8 cellular contexts compared by ENCODE assay signal in genomic region chr9:92986175-92987110, GRCh38. TPM values are rescaled to one million over a fixed set of nuclear protein-coding genes. Genes with fewer than 3 reads are reported as not detected.
DNase-seq lines count a peak whose midpoint lies in the region; ATAC-seq, FAIRE-seq and TF ChIP-seq lines count a peak whose summit lies in the region.

No MANE protein-coding gene starts in this region.

- H3K18ac ChIP-seq in neuronal stem cell (ENCODE audit: low read length), result no peak overlapping the region

- no peak for FAIRE-seq in endothelial cell of umbilical vein (lab: Jason Lieb, UNC)

- POLR2A ChIA-PET in endothelial cell of umbilical vein (lab: Charles Lee), result no interaction called here

- DNase-seq in AG10803 (ENCODE audit: low read depth) (peak; percentile 9), HFFc6 (no peak), endothelial cell of umbilical vein (ENCODE audit: low read depth, low spot score) (no peak), HCEC 1CT (no peak), neuronal stem cell (ENCODE audit: low spot score) (no peak)
- peak; percentile 56 to 60 for DNase-seq in activated CD4-positive, alpha-beta T cell treated with anti-CD3 and anti-CD28 coated beads, Interleukin-2, amount 50 U/mL, for 48 hours
- peak in 2 of 3 experiments; percentile 38 to 40 for DNase-seq in stimulated activated CD4-positive, alpha-beta T cell treated with anti-CD3 and anti-CD28 coated beads, TNF-alpha, amount 100 ng/mL, for 24 hours (ENCODE audit: low read depth in 3 of 3)

- no peak overlapping the region for H2BK120ac ChIP-seq in neuronal stem cell (ENCODE audit: low read depth, low read length)

- peaks cover 37% of the 10 kb centered on the region for H3K9me3 Mint-ChIP-seq in HFFc6

- H4K20me1 ChIP-seq in endothelial cell of umbilical vein (replicated peaks; ENCODE audit: control insufficient read depth, extremely low read depth, insufficient read depth, low read length), result no peaks in the 10 kb centered on the region

- H3K4me1 Mint-ChIP-seq in HFFc6 (ENCODE audit: low read depth), result no peaks in the 10 kb centered on the region

- peaks cover 2% of the 10 kb centered on the region for H3K9me3 ChIP-seq in endothelial cell of umbilical vein (replicated peaks; ENCODE audit: control insufficient read depth, insufficient read depth, low read length)
- peaks cover 12 to 20% of the 10 kb centered on the region in 2 donors for H3K9me3 ChIP-seq in neuronal stem cell (replicated peaks in 1 of 2; ENCODE audit: control insufficient read depth in 2 of 2, insufficient read depth in 1 of 2, low read depth in 1 of 2, low read length in 2 of 2)

- no peak overlapping the region for H2BK12ac ChIP-seq in neuronal stem cell (ENCODE audit: low read length)

- CTCF ChIA-PET in endothelial cell of umbilical vein (lab: Charles Lee), result interaction anchor here (1.1 kb wide), 1 partner anchor 13 kb away, joined by 4 read pairs; no protein-coding TSS in a partner anchor

- H3K79me2 ChIP-seq in endothelial cell of umbilical vein (ENCODE audit: control insufficient read depth, insufficient read depth, low read length), result no peaks in the 10 kb centered on the region

- no peak overlapping the region for H4K91ac ChIP-seq in neuronal stem cell (ENCODE audit: low read depth, low read length, poor library complexity)

- H3K36me3 ChIP-seq in endothelial cell of umbilical vein (ENCODE audit: control insufficient read depth in 2 of 2, extremely low read depth in 1 of 2, insufficient read depth in 2 of 2, low read length in 2 of 2) (no peaks in the 10 kb centered on the region), neuronal stem cell (replicated peaks in 1 of 2; ENCODE audit: control insufficient read depth in 2 of 2, insufficient read depth in 2 of 2, low read length in 2 of 2) (no peaks in the 10 kb centered on the region)

- no peaks in the 10 kb centered on the region for H3K36me3 Mint-ChIP-seq in HFFc6 (ENCODE audit: low read depth)

- H2AFZ ChIP-seq in endothelial cell of umbilical vein (ENCODE audit: low read depth, low read length) (no peak overlapping the region), neuronal stem cell (ENCODE audit: low read length) (no peak overlapping the region)

- no peak overlapping the region for H3K14ac ChIP-seq in neuronal stem cell (ENCODE audit: low read length)

- no peak overlapping the region for H3K4ac ChIP-seq in neuronal stem cell (ENCODE audit: low read length)

- H3K27me3 ChIP-seq in endothelial cell of umbilical vein (ENCODE audit: control insufficient read depth in 2 of 2, insufficient read depth in 2 of 2, low read length in 2 of 2) (no peaks in the 10 kb centered on the region), neuronal stem cell (ENCODE audit: control insufficient read depth in 3 of 3, insufficient read depth in 3 of 3, low read depth in 1 of 3, low read length in 3 of 3) (no peaks in the 10 kb centered on the region)

- no peaks in the 10 kb centered on the region for H3K9me1 ChIP-seq in endothelial cell of umbilical vein (replicated peaks; ENCODE audit: control insufficient read depth, extremely low read depth, insufficient read depth, low read length)

- H3K27me3 Mint-ChIP-seq in HFFc6 (ENCODE audit: insufficient read depth), result no peaks in the 10 kb centered on the region; the same call in 1 of the 2 replicates

- no peak overlapping the region for H3K4me3 Mint-ChIP-seq in HFFc6

- H3K9ac ChIP-seq in endothelial cell of umbilical vein (replicated peaks; ENCODE audit: extremely low read depth, insufficient read depth, low read length) (no peak overlapping the region), neuronal stem cell (ENCODE audit: low read depth, low read length, poor library complexity) (no peak overlapping the region)

- no peaks in the 10 kb centered on the region for H3K4me1 ChIP-seq in endothelial cell of umbilical vein (ENCODE audit: control insufficient read depth, extremely low read depth, insufficient read depth, low read length)
- peaks cover 0 to 2% of the 10 kb centered on the region in 2 donors for H3K4me1 ChIP-seq in neuronal stem cell (ENCODE audit: control insufficient read depth in 2 of 2, insufficient read depth in 1 of 2, low read depth in 1 of 2, low read length in 2 of 2)

- no peak overlapping the region for H2BK5ac ChIP-seq in neuronal stem cell (ENCODE audit: low read length)

- H2AK5ac ChIP-seq in neuronal stem cell (ENCODE audit: low read depth, low read length), result no peak overlapping the region

- H3K4me2 ChIP-seq in endothelial cell of umbilical vein (ENCODE audit: insufficient read depth, low read length), result no peak overlapping the region
- H3K4me2 ChIP-seq in neuronal stem cell (ENCODE audit: insufficient read depth, low read length, poor library complexity, severe bottlenecking), result no peak overlapping the region

- dilution Hi-C loops in endothelial cell of umbilical vein (cut with MboI; ENCODE audit: extremely low pct_ligation_motif_present, low sequenced_read_pairs), result no loop called here

- TF ChIP-seq CTCF in AG10803 (conservative IDR thresholded peaks at IDR 0.05; ENCODE audit: low read length) (peak; percentile 45), HFFc6 (IDR thresholded peaks at IDR 0.05) (peak; percentile 76), endothelial cell of umbilical vein (IDR thresholded peaks at IDR 0.05; ENCODE audit: extremely low read depth in 1 of 2, insufficient read depth in 1 of 2, low read depth in 1 of 2, low read length in 2 of 2) (peak; percentile 27 to 36)

- no CpG with 5 or more reads among the region's 6 CpGs for WGBS in neuronal stem cell (ENCODE audit: extremely low coverage in 2 of 2, insufficient read length in 2 of 2, insufficient replicate concordance in 1 of 2), 2 donors

- no peak overlapping the region for H3K27ac Mint-ChIP-seq in HFFc6

- BruUV-seq in endothelial cell of umbilical vein (replicated peaks; lab: Mats Ljungman, UMichigan), result no TSS peak

- no peak overlapping the region for H4K8ac ChIP-seq in neuronal stem cell (ENCODE audit: low read depth, low read length)

- TF ChIP-seq POLR2A in endothelial cell of umbilical vein (IDR thresholded peaks at IDR 0.05; ENCODE audit: low read depth, low read length), result no peak

- H3K27ac ChIP-seq in endothelial cell of umbilical vein (ENCODE audit: insufficient read depth, low read depth, low read length) (no peak overlapping the region), neuronal stem cell (replicated peaks; ENCODE audit: low read length) (no peak overlapping the region)

- intact Hi-C loops in endothelial cell of umbilical vein (cut with micrococcal nuclease), result no loop called here

- H3K23ac ChIP-seq in neuronal stem cell (ENCODE audit: low read depth, low read length, poor library complexity), result no peak overlapping the region

- no peak for ATAC-seq in GM18868 (IDR thresholded peaks at IDR 0.05; ENCODE audit: unreplicated experiment)

- H3K79me1 ChIP-seq in neuronal stem cell (ENCODE audit: low read depth, low read length), result no peaks in the 10 kb centered on the region

- no peak overlapping the region for H3K4me3 ChIP-seq in AG10803 (ENCODE audit: low read length)
- no peak overlapping the region for H3K4me3 ChIP-seq in endothelial cell of umbilical vein (replicated peaks in 1 of 3; ENCODE audit: insufficient read depth in 1 of 3, low read depth in 1 of 3, low read length in 3 of 3)
- H3K4me3 ChIP-seq in neuronal stem cell (ENCODE audit: low read length in 2 of 2), result no peak overlapping the region

- no peak overlapping the region for H2BK15ac ChIP-seq in neuronal stem cell (ENCODE audit: low read length)

TF ChIP-seq in endothelial cell of umbilical vein, 7 proteins besides CTCF, POLR2A, EP300 and RAD21:
- no peak for TF ChIP-seq MAX (IDR thresholded peaks at IDR 0.05; ENCODE audit: insufficient read depth, insufficient read length)
- TF ChIP-seq MYC (IDR thresholded peaks at IDR 0.05; ENCODE audit: low read depth, low read length), result no peak
- no peak for TF ChIP-seq GATA2 (IDR thresholded peaks at IDR 0.05; ENCODE audit: insufficient read depth, insufficient read length, low read depth, low read length)
- no peak for TF ChIP-seq POLR2AphosphoS5 (IDR thresholded peaks at IDR 0.05; ENCODE audit: insufficient read depth, low read depth, low read length)
- TF ChIP-seq FOS (IDR thresholded peaks at IDR 0.05; ENCODE audit: borderline replicate concordance, insufficient read depth, low read length), result no peak
- TF ChIP-seq EZH2 (IDR thresholded peaks at IDR 0.05; ENCODE audit: borderline replicate concordance, low read depth, low read length, severe bottlenecking), result no peak
- no peak for TF ChIP-seq JUN (IDR thresholded peaks at IDR 0.05; ENCODE audit: borderline replicate concordance, insufficient read depth, insufficient read length, low read depth)
TF ChIP-seq in endothelial cell of umbilical vein: peak in this region for 0.

RNA-seq across cellular contexts. Expression of gene FGD3, which starts 39.1 kb away (rescaled TPM):
- total RNA-seq in HFFc6 (2021; fragmentation: NEBNext Ultra II Directional; extraction: Animal tissue kit (Norgen Biotek cat#: 25700)), result not detected
- total RNA-seq in endothelial cell of umbilical vein, result not detected in 2 replicates
- polyA plus RNA-seq in endothelial cell of umbilical vein, result not detected in 2 replicates
- polyA plus RNA-seq in endothelial cell of umbilical vein (2011; cell fraction: cytosol; rRNA removed), result not detected in 2 replicates
- polyA plus RNA-seq in endothelial cell of umbilical vein (2011; cell fraction: nucleus; rRNA removed), result not detected in 2 replicates
- polyA plus RNA-seq in endothelial cell of umbilical vein (2012), result not detected in 2 replicates
- not detected in 2 replicates for polyA minus RNA-seq in endothelial cell of umbilical vein
- 0.72 TPM for polyA minus RNA-seq in endothelial cell of umbilical vein (2011; cell fraction: cytosol; rRNA and poly(A)+ RNA removed)
- not detected in 2 replicates for polyA minus RNA-seq in endothelial cell of umbilical vein (2011; cell fraction: nucleus; rRNA and poly(A)+ RNA removed)
- 0.47 TPM for polyA plus RNA-seq in neuronal stem cell (2013, experiment 1 of 2)
- 0.44 TPM for polyA plus RNA-seq in neuronal stem cell (2013, experiment 2 of 2)

Comparison
In these comparisons a context has a peak if more than half of its experiments do, and no peak if none do; other contexts are left out.
1. DNase-seq: peak in AG10803 (single experiment), activated CD4-positive, alpha-beta T cell treated with anti-CD3 and anti-CD28 coated beads, Interleukin-2, amount 50 U/mL, for 48 hours (2 of 2) and stimulated activated CD4-positive, alpha-beta T cell treated with anti-CD3 and anti-CD28 coated beads, TNF-alpha, amount 100 ng/mL, for 24 hours (2 of 3); none in HFFc6 (single experiment), endothelial cell of umbilical vein (single experiment), HCEC 1CT (single experiment) and neuronal stem cell (single experiment).
2. Peak in every context shown above with its lines, with median percentiles within 50 percentile points of each other: CTCF ChIP-seq.